In genomic region chr12:6167327-6168280, GRCh38 we compare ENCODE assay signal across 1 cellular context.
TF ChIP-seq lines count a peak whose summit lies in the region.

No MANE protein-coding gene starts in this region.

TF ChIP-seq in K562, 482 proteins besides CTCF, POLR2A, EP300 and RAD21 (continued from another document and continues in another):
- TF ChIP-seq, protein P1, sequence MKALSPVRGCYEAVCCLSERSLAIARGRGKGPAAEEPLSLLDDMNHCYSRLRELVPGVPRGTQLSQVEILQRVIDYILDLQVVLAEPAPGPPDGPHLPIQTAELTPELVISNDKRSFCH (CRISPR knock-in tag; IDR thresholded peaks at IDR 0.05) = no peak
- TF ChIP-seq, protein P1 (tag; IDR thresholded peaks at IDR 0.05) = no peak
- TF ChIP-seq UBTF (IDR thresholded peaks at IDR 0.05; ENCODE audit: borderline replicate concordance in 1 of 2, low read depth in 2 of 2, low read length in 2 of 2) = no peak
- TF ChIP-seq, protein P2, sequence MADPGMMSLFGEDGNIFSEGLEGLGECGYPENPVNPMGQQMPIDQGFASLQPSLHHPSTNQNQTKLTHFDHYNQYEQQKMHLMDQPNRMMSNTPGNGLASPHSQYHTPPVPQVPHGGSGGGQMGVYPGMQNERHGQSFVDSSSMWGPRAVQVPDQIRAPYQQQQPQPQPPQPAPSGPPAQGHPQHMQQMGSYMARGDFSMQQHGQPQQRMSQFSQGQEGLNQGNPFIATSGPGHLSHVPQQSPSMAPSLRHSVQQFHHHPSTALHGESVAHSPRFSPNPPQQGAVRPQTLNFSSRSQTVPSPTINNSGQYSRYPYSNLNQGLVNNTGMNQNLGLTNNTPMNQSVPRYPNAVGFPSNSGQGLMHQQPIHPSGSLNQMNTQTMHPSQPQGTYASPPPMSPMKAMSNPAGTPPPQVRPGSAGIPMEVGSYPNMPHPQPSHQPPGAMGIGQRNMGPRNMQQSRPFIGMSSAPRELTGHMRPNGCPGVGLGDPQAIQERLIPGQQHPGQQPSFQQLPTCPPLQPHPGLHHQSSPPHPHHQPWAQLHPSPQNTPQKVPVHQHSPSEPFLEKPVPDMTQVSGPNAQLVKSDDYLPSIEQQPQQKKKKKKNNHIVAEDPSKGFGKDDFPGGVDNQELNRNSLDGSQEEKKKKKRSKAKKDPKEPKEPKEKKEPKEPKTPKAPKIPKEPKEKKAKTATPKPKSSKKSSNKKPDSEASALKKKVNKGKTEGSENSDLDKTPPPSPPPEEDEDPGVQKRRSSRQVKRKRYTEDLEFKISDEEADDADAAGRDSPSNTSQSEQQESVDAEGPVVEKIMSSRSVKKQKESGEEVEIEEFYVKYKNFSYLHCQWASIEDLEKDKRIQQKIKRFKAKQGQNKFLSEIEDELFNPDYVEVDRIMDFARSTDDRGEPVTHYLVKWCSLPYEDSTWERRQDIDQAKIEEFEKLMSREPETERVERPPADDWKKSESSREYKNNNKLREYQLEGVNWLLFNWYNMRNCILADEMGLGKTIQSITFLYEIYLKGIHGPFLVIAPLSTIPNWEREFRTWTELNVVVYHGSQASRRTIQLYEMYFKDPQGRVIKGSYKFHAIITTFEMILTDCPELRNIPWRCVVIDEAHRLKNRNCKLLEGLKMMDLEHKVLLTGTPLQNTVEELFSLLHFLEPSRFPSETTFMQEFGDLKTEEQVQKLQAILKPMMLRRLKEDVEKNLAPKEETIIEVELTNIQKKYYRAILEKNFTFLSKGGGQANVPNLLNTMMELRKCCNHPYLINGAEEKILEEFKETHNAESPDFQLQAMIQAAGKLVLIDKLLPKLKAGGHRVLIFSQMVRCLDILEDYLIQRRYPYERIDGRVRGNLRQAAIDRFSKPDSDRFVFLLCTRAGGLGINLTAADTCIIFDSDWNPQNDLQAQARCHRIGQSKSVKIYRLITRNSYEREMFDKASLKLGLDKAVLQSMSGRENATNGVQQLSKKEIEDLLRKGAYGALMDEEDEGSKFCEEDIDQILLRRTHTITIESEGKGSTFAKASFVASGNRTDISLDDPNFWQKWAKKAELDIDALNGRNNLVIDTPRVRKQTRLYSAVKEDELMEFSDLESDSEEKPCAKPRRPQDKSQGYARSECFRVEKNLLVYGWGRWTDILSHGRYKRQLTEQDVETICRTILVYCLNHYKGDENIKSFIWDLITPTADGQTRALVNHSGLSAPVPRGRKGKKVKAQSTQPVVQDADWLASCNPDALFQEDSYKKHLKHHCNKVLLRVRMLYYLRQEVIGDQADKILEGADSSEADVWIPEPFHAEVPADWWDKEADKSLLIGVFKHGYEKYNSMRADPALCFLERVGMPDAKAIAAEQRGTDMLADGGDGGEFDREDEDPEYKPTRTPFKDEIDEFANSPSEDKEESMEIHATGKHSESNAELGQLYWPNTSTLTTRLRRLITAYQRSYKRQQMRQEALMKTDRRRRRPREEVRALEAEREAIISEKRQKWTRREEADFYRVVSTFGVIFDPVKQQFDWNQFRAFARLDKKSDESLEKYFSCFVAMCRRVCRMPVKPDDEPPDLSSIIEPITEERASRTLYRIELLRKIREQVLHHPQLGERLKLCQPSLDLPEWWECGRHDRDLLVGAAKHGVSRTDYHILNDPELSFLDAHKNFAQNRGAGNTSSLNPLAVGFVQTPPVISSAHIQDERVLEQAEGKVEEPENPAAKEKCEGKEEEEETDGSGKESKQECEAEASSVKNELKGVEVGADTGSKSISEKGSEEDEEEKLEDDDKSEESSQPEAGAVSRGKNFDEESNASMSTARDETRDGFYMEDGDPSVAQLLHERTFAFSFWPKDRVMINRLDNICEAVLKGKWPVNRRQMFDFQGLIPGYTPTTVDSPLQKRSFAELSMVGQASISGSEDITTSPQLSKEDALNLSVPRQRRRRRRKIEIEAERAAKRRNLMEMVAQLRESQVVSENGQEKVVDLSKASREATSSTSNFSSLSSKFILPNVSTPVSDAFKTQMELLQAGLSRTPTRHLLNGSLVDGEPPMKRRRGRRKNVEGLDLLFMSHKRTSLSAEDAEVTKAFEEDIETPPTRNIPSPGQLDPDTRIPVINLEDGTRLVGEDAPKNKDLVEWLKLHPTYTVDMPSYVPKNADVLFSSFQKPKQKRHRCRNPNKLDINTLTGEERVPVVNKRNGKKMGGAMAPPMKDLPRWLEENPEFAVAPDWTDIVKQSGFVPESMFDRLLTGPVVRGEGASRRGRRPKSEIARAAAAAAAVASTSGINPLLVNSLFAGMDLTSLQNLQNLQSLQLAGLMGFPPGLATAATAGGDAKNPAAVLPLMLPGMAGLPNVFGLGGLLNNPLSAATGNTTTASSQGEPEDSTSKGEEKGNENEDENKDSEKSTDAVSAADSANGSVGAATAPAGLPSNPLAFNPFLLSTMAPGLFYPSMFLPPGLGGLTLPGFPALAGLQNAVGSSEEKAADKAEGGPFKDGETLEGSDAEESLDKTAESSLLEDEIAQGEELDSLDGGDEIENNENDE (IDR thresholded peaks at IDR 0.05; ENCODE audit: low read depth, low read length) = no peak
- no peak for TF ChIP-seq IFI16 (CRISPR knock-in tag; IDR thresholded peaks at IDR 0.05)
- no peak for TF ChIP-seq ILF3 (IDR thresholded peaks at IDR 0.05; ENCODE audit: borderline replicate concordance)
- TF ChIP-seq RFX1 (IDR thresholded peaks at IDR 0.05) = no peak
- 0 out of 2 replicates have a peak, but pooled peaks have one; percentile 24 for TF ChIP-seq ERF (CRISPR knock-in tag; IDR thresholded peaks at IDR 0.05)
- no peak for TF ChIP-seq SMAD2 (IDR thresholded peaks at IDR 0.05; ENCODE audit: low read depth, low read length)
- no peak for TF ChIP-seq BRCA1 (IDR thresholded peaks at IDR 0.05)
- no peak for TF ChIP-seq BRCA1 (CRISPR knock-in tag; IDR thresholded peaks at IDR 0.05)
- no peak for TF ChIP-seq ZNF77 (CRISPR knock-in tag; IDR thresholded peaks at IDR 0.05)
- peak; percentile 100 for TF ChIP-seq FOSL1 (tag; conservative IDR thresholded peaks at IDR 0.05)
- TF ChIP-seq EP400 (IDR thresholded peaks at IDR 0.05) = peak; percentile 60
- TF ChIP-seq TFAM (CRISPR knock-in tag; conservative IDR thresholded peaks at IDR 0.05) = no peak
- no peak for TF ChIP-seq SMAD3 (CRISPR knock-in tag; conservative IDR thresholded peaks at IDR 0.05)
- TF ChIP-seq BRF1 (IDR thresholded peaks at IDR 0.05; ENCODE audit: borderline replicate concordance, extremely low read depth, insufficient read length) = no peak
- TF ChIP-seq RUNX1 (IDR thresholded peaks at IDR 0.05; ENCODE audit: low read depth) = no peak
- TF ChIP-seq NUFIP1 (IDR thresholded peaks at IDR 0.05; ENCODE audit: partially characterized antibody) = no peak
- no peak for TF ChIP-seq ZNF212 (CRISPR knock-in tag; IDR thresholded peaks at IDR 0.05)
- no peak for TF ChIP-seq POLR2B (IDR thresholded peaks at IDR 0.05; ENCODE audit: low read depth, partially characterized antibody)
- no peak for TF ChIP-seq YBX1 (IDR thresholded peaks at IDR 0.05)
- no peak for TF ChIP-seq ATF4 (CRISPR knock-in tag; IDR thresholded peaks at IDR 0.05)
- no peak for TF ChIP-seq DEAF1 (CRISPR knock-in tag; IDR thresholded peaks at IDR 0.05)
- no peak for TF ChIP-seq GATA2 (CRISPR knock-in tag; IDR thresholded peaks at IDR 0.05)
- no peak for TF ChIP-seq SIRT6 (IDR thresholded peaks at IDR 0.05; ENCODE audit: low read depth, low read length)
- TF ChIP-seq NR0B1 (IDR thresholded peaks at IDR 0.05; ENCODE audit: partially characterized antibody) = no peak
- no peak for TF ChIP-seq HNRNPLL (IDR thresholded peaks at IDR 0.05; ENCODE audit: low read depth, low read length, poor library complexity, severe bottlenecking)
- peak; percentile 57; the same call in 1 of the 2 replicates for TF ChIP-seq CEBPG (CRISPR knock-in tag; IDR thresholded peaks at IDR 0.05)
- peak in 1 of 2 experiments; percentile 38; a peak in 1 of 4 replicates for TF ChIP-seq CEBPG (tag; conservative IDR thresholded peaks at IDR 0.05 in 1 of 2, IDR thresholded peaks at IDR 0.05 in 1 of 2)
- TF ChIP-seq, protein P3, sequence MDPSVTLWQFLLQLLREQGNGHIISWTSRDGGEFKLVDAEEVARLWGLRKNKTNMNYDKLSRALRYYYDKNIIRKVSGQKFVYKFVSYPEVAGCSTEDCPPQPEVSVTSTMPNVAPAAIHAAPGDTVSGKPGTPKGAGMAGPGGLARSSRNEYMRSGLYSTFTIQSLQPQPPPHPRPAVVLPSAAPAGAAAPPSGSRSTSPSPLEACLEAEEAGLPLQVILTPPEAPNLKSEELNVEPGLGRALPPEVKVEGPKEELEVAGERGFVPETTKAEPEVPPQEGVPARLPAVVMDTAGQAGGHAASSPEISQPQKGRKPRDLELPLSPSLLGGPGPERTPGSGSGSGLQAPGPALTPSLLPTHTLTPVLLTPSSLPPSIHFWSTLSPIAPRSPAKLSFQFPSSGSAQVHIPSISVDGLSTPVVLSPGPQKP (CRISPR knock-in tag; IDR thresholded peaks at IDR 0.05) = no peak
- no peak for TF ChIP-seq ZNF586 (CRISPR knock-in tag; conservative IDR thresholded peaks at IDR 0.05)
- TF ChIP-seq RBFOX2 (IDR thresholded peaks at IDR 0.05; ENCODE audit: low read depth, low read length) = peak; percentile 42; the same call in 1 of the 2 replicates
- no peak for TF ChIP-seq PHF20 (IDR thresholded peaks at IDR 0.05; ENCODE audit: partially characterized antibody)
- TF ChIP-seq ZNF165 (CRISPR knock-in tag; IDR thresholded peaks at IDR 0.05; ENCODE audit: borderline replicate concordance) = no peak
- TF ChIP-seq PHB2 (IDR thresholded peaks at IDR 0.05; ENCODE audit: low read depth) = no peak
- TF ChIP-seq, protein P4, sequence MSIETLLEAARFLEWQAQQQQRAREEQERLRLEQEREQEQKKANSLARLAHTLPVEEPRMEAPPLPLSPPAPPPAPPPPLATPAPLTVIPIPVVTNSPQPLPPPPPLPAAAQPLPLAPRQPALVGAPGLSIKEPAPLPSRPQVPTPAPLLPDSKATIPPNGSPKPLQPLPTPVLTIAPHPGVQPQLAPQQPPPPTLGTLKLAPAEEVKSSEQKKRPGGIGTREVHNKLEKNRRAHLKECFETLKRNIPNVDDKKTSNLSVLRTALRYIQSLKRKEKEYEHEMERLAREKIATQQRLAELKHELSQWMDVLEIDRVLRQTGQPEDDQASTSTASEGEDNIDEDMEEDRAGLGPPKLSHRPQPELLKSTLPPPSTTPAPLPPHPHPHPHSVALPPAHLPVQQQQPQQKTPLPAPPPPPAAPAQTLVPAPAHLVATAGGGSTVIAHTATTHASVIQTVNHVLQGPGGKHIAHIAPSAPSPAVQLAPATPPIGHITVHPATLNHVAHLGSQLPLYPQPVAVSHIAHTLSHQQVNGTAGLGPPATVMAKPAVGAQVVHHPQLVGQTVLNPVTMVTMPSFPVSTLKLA (conservative IDR thresholded peaks at IDR 0.05) = peak in 1 of 2 experiments; percentile 50; a peak in 1 of 4 replicates
- no peak for TF ChIP-seq ZBED1 (IDR thresholded peaks at IDR 0.05)
- TF ChIP-seq, protein P5, sequence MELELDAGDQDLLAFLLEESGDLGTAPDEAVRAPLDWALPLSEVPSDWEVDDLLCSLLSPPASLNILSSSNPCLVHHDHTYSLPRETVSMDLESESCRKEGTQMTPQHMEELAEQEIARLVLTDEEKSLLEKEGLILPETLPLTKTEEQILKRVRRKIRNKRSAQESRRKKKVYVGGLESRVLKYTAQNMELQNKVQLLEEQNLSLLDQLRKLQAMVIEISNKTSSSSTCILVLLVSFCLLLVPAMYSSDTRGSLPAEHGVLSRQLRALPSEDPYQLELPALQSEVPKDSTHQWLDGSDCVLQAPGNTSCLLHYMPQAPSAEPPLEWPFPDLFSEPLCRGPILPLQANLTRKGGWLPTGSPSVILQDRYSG (tag; conservative IDR thresholded peaks at IDR 0.05; ENCODE audit: low read depth) = no peak
- TF ChIP-seq CGGBP1 (CRISPR knock-in tag; IDR thresholded peaks at IDR 0.05) = no peak
